In the genomic region with DNA sequence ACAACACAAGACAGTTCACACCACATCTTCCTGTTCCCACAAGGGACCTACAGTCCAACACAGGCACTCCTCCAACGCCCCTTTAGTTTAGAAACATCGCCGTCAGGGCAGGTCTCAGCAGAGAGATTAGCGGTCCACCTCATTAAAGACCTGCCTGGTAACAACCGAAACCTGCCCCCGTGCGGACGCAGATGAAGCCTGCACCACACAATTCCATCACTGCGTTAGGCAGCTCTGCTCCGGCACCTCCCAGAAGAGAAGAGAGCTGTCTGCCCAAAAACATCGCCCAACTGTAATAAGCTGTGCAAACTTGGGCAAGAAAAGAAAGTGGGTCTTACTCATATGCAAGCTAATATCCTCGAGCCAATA, we compare ENCODE assay signal across 14 cellular contexts.
"Had no signal": no experiment of that assay in that cellular context is flagged by ENCODE, and none has a peak within 500 bp of the region (broad histone marks: within the 10 kb centered on the region; RNA-seq: fewer than 3 reads in every experiment).

No MANE protein-coding gene starts in this region.

- DNase-seq: activated CD4-positive, alpha-beta T cell treated with anti-CD3 and anti-CD28 coated beads, Interleukin-2, amount 50 U/mL, for 4 hours; activated CD4-positive, CD25-positive, alpha-beta regulatory T cell treated with anti-CD3 and anti-CD28 coated beads, Interleukin-2, amount 50 U/mL, for 72 hours; activated CD8-positive, alpha-beta memory T cell treated with anti-CD3 and anti-CD28 coated beads, Interleukin-2, amount 10 ng/mL, durations not matched to agents 7 days and 5 days; activated gamma-delta T cell treated with Interleukin-2 at 50 U/mL for 16 hours; activated naive CD8-positive, alpha-beta T cell treated with anti-CD3 and anti-CD28 coated beads for 36 hours; activated T-cell treated with anti-CD3 and anti-CD28 coated beads, Interleukin-2, amount 50 U/mL, for 24 hours; brain microvascular endothelial cell; gastrocnemius medialis; heart right ventricle; mesenchymal stem cell; stimulated activated CD4-positive, alpha-beta T cell treated with anti-CD3 and anti-CD28 coated beads, Interleukin-4, amount 100 ng/mL, for 24 hours had no signal

- H3K9me3 Mint-ChIP-seq: activated naive CD8-positive, alpha-beta T cell treated with anti-CD3 and anti-CD28 coated beads for 36 hours; activated T-cell treated with anti-CD3 and anti-CD28 coated beads, Interleukin-2, amount 50 U/mL, for 24 hours; nephron; stimulated activated naive CD8-positive, alpha-beta T cell treated with anti-CD3 and anti-CD28 coated beads, Interleukin-15, Interleukin-2, amounts not matched to agents 100 ng/mL and 50 ng/mL, for 24 hours had no signal

- H3K27me3 ChIP-seq: brain microvascular endothelial cell, gastrocnemius medialis, heart right ventricle, ovary had no signal

- H3K27ac ChIP-seq: brain microvascular endothelial cell, gastrocnemius medialis, heart right ventricle, ovary had no signal

- H3K36me3 Mint-ChIP-seq: activated CD8-positive, alpha-beta memory T cell treated with anti-CD3 and anti-CD28 coated beads, Interleukin-2, amount 10 ng/mL, durations not matched to agents 7 days and 5 days; activated naive CD8-positive, alpha-beta T cell treated with anti-CD3 and anti-CD28 coated beads for 36 hours had no signal

- H3K27ac Mint-ChIP-seq: activated CD8-positive, alpha-beta memory T cell treated with anti-CD3 and anti-CD28 coated beads, Interleukin-2, amount 10 ng/mL, durations not matched to agents 7 days and 5 days; activated naive CD8-positive, alpha-beta T cell treated with anti-CD3 and anti-CD28 coated beads for 36 hours; activated T-cell treated with anti-CD3 and anti-CD28 coated beads, Interleukin-2, amount 50 U/mL, for 24 hours; stimulated activated naive CD8-positive, alpha-beta T cell treated with anti-CD3 and anti-CD28 coated beads, Interleukin-15, Interleukin-2, amounts not matched to agents 100 ng/mL and 50 ng/mL, for 24 hours had no signal

- H3K27me3 Mint-ChIP-seq: activated CD8-positive, alpha-beta memory T cell treated with anti-CD3 and anti-CD28 coated beads, Interleukin-2, amount 10 ng/mL, durations not matched to agents 7 days and 5 days; activated naive CD8-positive, alpha-beta T cell treated with anti-CD3 and anti-CD28 coated beads for 36 hours; activated T-cell treated with anti-CD3 and anti-CD28 coated beads, Interleukin-2, amount 50 U/mL, for 24 hours; stimulated activated naive CD8-positive, alpha-beta T cell treated with anti-CD3 and anti-CD28 coated beads, Interleukin-15, Interleukin-2, amounts not matched to agents 100 ng/mL and 50 ng/mL, for 24 hours had no signal

- H3K9me3 ChIP-seq: gastrocnemius medialis, heart right ventricle, ovary had no signal

- H3K36me3 ChIP-seq: brain microvascular endothelial cell, gastrocnemius medialis, ovary had no signal

- ATAC-seq: activated CD8-positive, alpha-beta memory T cell treated with anti-CD3 and anti-CD28 coated beads, Interleukin-2, amount 10 ng/mL, durations not matched to agents 7 days and 5 days; gastrocnemius medialis; heart right ventricle had no signal

- H3K4me3 Mint-ChIP-seq: activated CD8-positive, alpha-beta memory T cell treated with anti-CD3 and anti-CD28 coated beads, Interleukin-2, amount 10 ng/mL, durations not matched to agents 7 days and 5 days; activated naive CD8-positive, alpha-beta T cell treated with anti-CD3 and anti-CD28 coated beads for 36 hours; activated T-cell treated with anti-CD3 and anti-CD28 coated beads, Interleukin-2, amount 50 U/mL, for 24 hours; nephron; stimulated activated naive CD8-positive, alpha-beta T cell treated with anti-CD3 and anti-CD28 coated beads, Interleukin-15, Interleukin-2, amounts not matched to agents 100 ng/mL and 50 ng/mL, for 24 hours had no signal

- H3K4me3 ChIP-seq: gastrocnemius medialis, heart right ventricle, ovary had no signal
